ENCODE assay signal across 24 cellular contexts in genomic region chr19:32767951-32768679, GRCh38. TPM values are rescaled to one million over a fixed set of nuclear protein-coding genes. Genes with fewer than 3 reads are reported as not detected.
"Had no signal": no experiment of that assay in that cellular context is flagged by ENCODE, and none has a peak within 500 bp of the region (broad histone marks: within the 10 kb centered on the region; RNA-seq: fewer than 3 reads in every experiment).

No MANE protein-coding gene starts in this region.

- H3K27ac ChIP-seq: sigmoid colon, transverse colon had no signal

- H3K4me3 Mint-ChIP-seq: activated T-cell treated with anti-CD3 and anti-CD28 coated beads, Interleukin-2, amount 50 U/mL, for 24 hours; activated T-helper 17 cell treated with anti-CD3 and anti-CD28 coated beads, Interleukin-2, amount 50 U/mL, for 72 hours; brain; nephron progenitor cell; stimulated activated naive B cell treated with anti-CD40 and anti-IgM and Interleukin-4, amounts not matched to agents 10 μg/mL and 1 μg/mL and 100 μg/mL, for 72 hours; WTC11 had no signal

- H3K9me3 ChIP-seq: sigmoid colon, transverse colon had no signal

- H3K4me1 Mint-ChIP-seq: activated T-helper 17 cell treated with anti-CD3 and anti-CD28 coated beads, Interleukin-2, amount 50 U/mL, for 72 hours; brain; stimulated activated naive B cell treated with anti-CD40 and anti-IgM and Interleukin-4, amounts not matched to agents 10 μg/mL and 1 μg/mL and 100 μg/mL, for 72 hours; WTC11 had no signal

- H3K9me3 Mint-ChIP-seq: activated naive CD4-positive, alpha-beta T cell treated with anti-CD3 and anti-CD28 coated beads, Interleukin-2, amount 50 U/mL, for 72 hours; activated T-cell treated with anti-CD3 and anti-CD28 coated beads, Interleukin-2, amount 50 U/mL, for 24 hours; activated T-helper 17 cell treated with anti-CD3 and anti-CD28 coated beads, Interleukin-2, amount 50 U/mL, for 72 hours had no signal

- H3K4me3 ChIP-seq: sigmoid colon, transverse colon had no signal

- H3K27ac Mint-ChIP-seq: activated naive CD4-positive, alpha-beta T cell treated with anti-CD3 and anti-CD28 coated beads, Interleukin-2, amount 50 U/mL, for 72 hours; activated T-cell treated with anti-CD3 and anti-CD28 coated beads, Interleukin-2, amount 50 U/mL, for 24 hours; activated T-helper 17 cell treated with anti-CD3 and anti-CD28 coated beads, Interleukin-2, amount 50 U/mL, for 72 hours; brain; nephron progenitor cell; stimulated activated naive B cell treated with anti-CD40 and anti-IgM and Interleukin-4, amounts not matched to agents 10 μg/mL and 1 μg/mL and 100 μg/mL, for 72 hours; WTC11 had no signal

- DNase-seq: activated CD8-positive, alpha-beta memory T cell treated with anti-CD3 and anti-CD28 coated beads for 24 hours; activated CD8-positive, alpha-beta memory T cell treated with anti-CD3 and anti-CD28 coated beads, Interleukin-2, amount 50 U/mL, for 4 hours; activated T-cell treated with anti-CD3 and anti-CD28 coated beads, Interleukin-2, amount 50 U/mL, for 24 hours; aorta; central memory CD4-positive, alpha-beta T cell; dermis blood vessel endothelial cell; effector CD8-positive, alpha-beta T cell; erythroblast; foreskin fibroblast; left colon; mesenchymal stem cell; nephron progenitor cell; sigmoid colon; stimulated activated CD4-positive, alpha-beta T cell treated with anti-CD3 and anti-CD28 coated beads, Interleukin-2, amount 100 ng/mL, for 48 hours; stimulated activated CD8-positive, alpha-beta memory T cell treated with anti-CD3 and anti-CD28 coated beads, Interleukin-4, amount 100 ng/mL, for 48 hours; stimulated activated naive B cell treated with anti-CD40 and anti-IgM and Interleukin-4, amounts not matched to agents 10 μg/mL and 1 μg/mL and 100 μg/mL, for 72 hours; transverse colon had no signal

- FAIRE-seq: keratinocyte, urothelium cell line had no signal

- H3K27me3 Mint-ChIP-seq: activated T-cell treated with anti-CD3 and anti-CD28 coated beads, Interleukin-2, amount 50 U/mL, for 24 hours; brain had no signal

- H3K36me3 Mint-ChIP-seq: brain; stimulated activated naive B cell treated with anti-CD40 and anti-IgM and Interleukin-4, amounts not matched to agents 10 μg/mL and 1 μg/mL and 100 μg/mL, for 72 hours; WTC11 had no signal

- H3K4me1 ChIP-seq: sigmoid colon, transverse colon had no signal

- ATAC-seq: activated naive CD4-positive, alpha-beta T cell treated with anti-CD3 and anti-CD28 coated beads, Interleukin-2, amount 50 U/mL, for 72 hours; activated T-helper 17 cell treated with anti-CD3 and anti-CD28 coated beads, Interleukin-2, amount 50 U/mL, for 72 hours; left colon; stimulated activated naive B cell treated with anti-CD40 and anti-IgM and Interleukin-4, amounts not matched to agents 10 μg/mL and 1 μg/mL and 100 μg/mL, for 72 hours; WTC11 had no signal

- H3K36me3 ChIP-seq: sigmoid colon, transverse colon had no signal

- H3K27me3 ChIP-seq: sigmoid colon had no signal

RNA-seq across cellular contexts. Expression of gene TDRD12, which starts 48.5 kb away (rescaled TPM):
- polyA plus RNA-seq: fibroblast of lung had no signal
